Comparison of ENCODE assay signal across 16 cellular contexts in genomic region chr10:78742406-78742729, GRCh38.
"Had no signal": no experiment of that assay in that cellular context is flagged by ENCODE, and none has a peak within 500 bp of the region (broad histone marks: within the 10 kb centered on the region; RNA-seq: fewer than 3 reads in every experiment).

No MANE protein-coding gene starts in this region.

- H3K4me3 ChIP-seq: SJSA1 had no signal

- H3K27ac Mint-ChIP-seq: activated CD4-positive, alpha-beta T cell treated with anti-CD3 and anti-CD28 coated beads, Interleukin-2, amount 10 ng/mL, durations not matched to agents 7 days and 5 days; activated naive CD8-positive, alpha-beta T cell treated with anti-CD3 and anti-CD28 coated beads, Interleukin-2, amount 10 ng/mL, durations not matched to agents 7 days and 5 days; dendritic cell treated with granulocyte-macrophage colony-stimulating factor and Interleukin-4, amounts not matched to agents 40 ng/mL and 50 ng/mL, for 4 days; memory B cell; natural killer cell; stimulated activated naive B cell treated with anti-CD40 and anti-IgM and Interleukin-4, amounts not matched to agents 10 μg/mL and 1 μg/mL and 100 μg/mL, for 72 hours; T-helper 2 cell treated with Interferon-gamma antibody and Interleukin-4, amounts not matched to agents 5 μg/mL and 100 μg/mL, for 36 hours had no signal

- H3K4me1 Mint-ChIP-seq: memory B cell; natural killer cell; stimulated activated naive B cell treated with anti-CD40 and anti-IgM and Interleukin-4, amounts not matched to agents 10 μg/mL and 1 μg/mL and 100 μg/mL, for 72 hours had no signal

- H3K9me3 ChIP-seq: SJSA1 had no signal

- H3K27me3 Mint-ChIP-seq: type B pancreatic cell had no signal

- H3K27me3 ChIP-seq: SJSA1 had no signal

- DNase-seq: activated naive CD4-positive, alpha-beta T cell; activated T-cell treated with anti-CD3 and anti-CD28 coated beads for 4 hours; brain microvascular endothelial cell; effector memory CD4-positive, alpha-beta T cell; natural killer cell; stimulated activated CD4-positive, alpha-beta T cell treated with anti-CD3 and anti-CD28 coated beads, Interleukin-12 subunit alpha, Interleukin-12 subunit beta, amount 100 ng/mL, for 4 hours; stimulated activated naive B cell treated with anti-CD40 and anti-IgM and Interleukin-4, amounts not matched to agents 10 μg/mL and 1 μg/mL and 100 μg/mL, for 72 hours; substantia nigra had no signal

- H3K4me3 Mint-ChIP-seq: activated CD4-positive, alpha-beta T cell treated with anti-CD3 and anti-CD28 coated beads, Interleukin-2, amount 10 ng/mL, durations not matched to agents 7 days and 5 days; dendritic cell treated with granulocyte-macrophage colony-stimulating factor and Interleukin-4, amounts not matched to agents 40 ng/mL and 50 ng/mL, for 4 days; memory B cell; natural killer cell; stimulated activated naive B cell treated with anti-CD40 and anti-IgM and Interleukin-4, amounts not matched to agents 10 μg/mL and 1 μg/mL and 100 μg/mL, for 72 hours; T-helper 2 cell treated with Interferon-gamma antibody and Interleukin-4, amounts not matched to agents 5 μg/mL and 100 μg/mL, for 36 hours had no signal

- H3K36me3 Mint-ChIP-seq: activated naive CD8-positive, alpha-beta T cell treated with anti-CD3 and anti-CD28 coated beads, Interleukin-2, amount 10 ng/mL, durations not matched to agents 7 days and 5 days; memory B cell; natural killer cell; stimulated activated naive B cell treated with anti-CD40 and anti-IgM and Interleukin-4, amounts not matched to agents 10 μg/mL and 1 μg/mL and 100 μg/mL, for 72 hours; type B pancreatic cell had no signal

- ATAC-seq: natural killer cell; stimulated activated naive B cell treated with anti-CD40 and anti-IgM and Interleukin-4, amounts not matched to agents 10 μg/mL and 1 μg/mL and 100 μg/mL, for 72 hours had no signal

- H3K27ac ChIP-seq: brain microvascular endothelial cell, epithelial cell of prostate, SJSA1 had no signal

- H3K36me3 ChIP-seq: brain microvascular endothelial cell, SJSA1 had no signal

- H3K9me3 Mint-ChIP-seq: activated CD4-positive, alpha-beta T cell treated with anti-CD3 and anti-CD28 coated beads, Interleukin-2, amount 10 ng/mL, durations not matched to agents 7 days and 5 days; activated naive CD8-positive, alpha-beta T cell treated with anti-CD3 and anti-CD28 coated beads, Interleukin-2, amount 10 ng/mL, durations not matched to agents 7 days and 5 days; dendritic cell treated with granulocyte-macrophage colony-stimulating factor and Interleukin-4, amounts not matched to agents 40 ng/mL and 50 ng/mL, for 4 days; memory B cell; natural killer cell; T-helper 2 cell treated with Interferon-gamma antibody and Interleukin-4, amounts not matched to agents 5 μg/mL and 100 μg/mL, for 36 hours; type B pancreatic cell had no signal
